25 cellular contexts compared by ENCODE assay signal in the genomic region with DNA sequence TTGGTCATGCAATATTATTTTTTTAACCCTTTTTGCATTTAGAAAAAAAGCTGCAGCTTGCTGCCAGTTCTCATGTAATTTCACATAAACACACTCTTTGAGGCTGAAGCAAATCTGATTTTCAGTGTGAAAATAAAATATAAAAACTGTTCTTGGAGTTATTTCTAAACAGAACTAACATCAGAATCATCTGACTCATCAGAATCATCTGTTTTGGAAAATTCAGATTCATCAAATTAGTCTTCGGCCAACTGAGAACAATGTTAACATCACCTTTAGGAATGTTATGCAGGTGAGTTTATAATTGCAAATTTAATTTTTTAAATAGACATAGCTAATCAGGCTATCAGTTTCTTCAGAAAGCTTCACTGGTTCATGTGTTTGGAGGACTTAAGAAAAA.
"Had no signal": no experiment of that assay in that cellular context is flagged by ENCODE, and none has a peak within 500 bp of the region (broad histone marks: within the 10 kb centered on the region; RNA-seq: fewer than 3 reads in every experiment).

No MANE protein-coding gene starts in this region.

- H3K9me3 ChIP-seq: colonic mucosa, esophagus squamous epithelium, gastrocnemius medialis, left lung, lower lobe of right lung, mucosa of descending colon had no signal

- ATAC-seq: effector memory CD8-positive, alpha-beta T cell; esophagus mucosa; gastrocnemius medialis; heart right ventricle; left cardiac atrium; left lung; left ventricle myocardium superior; lower lobe of right lung; mucosa of descending colon had no signal

- H3K27me3 ChIP-seq: colonic mucosa, esophagus squamous epithelium, gastrocnemius medialis, heart right ventricle, left lung had no signal

- H3K27ac ChIP-seq: colonic mucosa, epithelial cell of prostate, esophagus squamous epithelium, gastrocnemius medialis, heart right ventricle, left lung, lower lobe of right lung had no signal

- FAIRE-seq: islet of Langerhans, keratinocyte had no signal

- DNase-seq: colonic mucosa; cortex of kidney; effector CD8-positive, alpha-beta T cell; effector memory CD8-positive, alpha-beta T cell; endodermal cell; erythroblast; esophagus squamous epithelium; foreskin fibroblast; foreskin melanocyte; gastrocnemius medialis; glutamatergic neuron; head of caudate nucleus; heart right ventricle; hippocampal formation; left cardiac atrium; left lung; left ventricle myocardium superior; lower lobe of right lung; mesenchymal stem cell; mucosa of descending colon; naive B cell had no signal

- H3K36me3 ChIP-seq: colonic mucosa, lower lobe of right lung had no signal

- H3K4me3 ChIP-seq: colonic mucosa, esophagus squamous epithelium, gastrocnemius medialis, heart right ventricle, left lung, lower lobe of right lung, mucosa of descending colon had no signal

- H3K4me1 ChIP-seq: colonic mucosa, esophagus squamous epithelium, gastrocnemius medialis, heart right ventricle, left lung, lower lobe of right lung had no signal
